In the genomic region with DNA sequence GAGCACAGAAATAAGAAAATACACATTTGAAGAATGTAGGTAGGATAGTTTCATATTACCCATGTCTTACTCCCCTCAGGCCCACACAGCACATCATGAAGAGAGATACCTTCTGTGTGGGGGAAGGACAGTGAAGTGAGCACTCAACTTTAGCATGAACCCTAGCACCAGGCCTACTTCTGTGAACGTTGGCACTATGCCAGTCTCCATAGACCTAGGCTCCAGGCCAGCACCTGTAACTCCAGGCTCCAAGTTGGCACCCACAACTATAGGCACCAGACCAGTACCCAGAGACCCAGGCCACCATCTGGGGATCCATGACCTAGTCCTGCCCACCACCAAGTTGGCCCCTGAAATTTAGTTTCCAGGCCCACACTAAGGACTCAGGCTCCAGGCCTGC, we compare ENCODE assay signal across 37 cellular contexts.
"Had no signal": no experiment of that assay in that cellular context is flagged by ENCODE, and none has a peak within 500 bp of the region (broad histone marks: within the 10 kb centered on the region; RNA-seq: fewer than 3 reads in every experiment).

No MANE protein-coding gene starts in this region.

- H3K36me3 Mint-ChIP-seq: activated CD8-positive, alpha-beta memory T cell treated with anti-CD3 and anti-CD28 coated beads, Interleukin-2, amount 10 ng/mL, durations not matched to agents 7 days and 5 days; activated naive CD8-positive, alpha-beta T cell treated with anti-CD3 and anti-CD28 coated beads for 36 hours had no signal

- H3K4me2 ChIP-seq: KMS-11, PC-9 had no signal

- H3K27ac ChIP-seq: brain microvascular endothelial cell, KMS-11, PC-9, RWPE1, VCaP had no signal

- DNase-seq: activated B cell treated with CpG ODN at 0.5 μM for 24 hours; activated CD4-positive, alpha-beta memory T cell treated with anti-CD3 and anti-CD28 coated beads, Interleukin-2, amount 10 ng/mL, durations not matched to agents 7 days and 5 days; activated CD4-positive, alpha-beta T cell treated with anti-CD3 and anti-CD28 coated beads for 4 hours; activated CD4-positive, CD25-positive, alpha-beta regulatory T cell treated with anti-CD3 and anti-CD28 coated beads, Interleukin-2, amount 50 U/mL, for 72 hours; activated CD8-positive, alpha-beta memory T cell treated with anti-CD3 and anti-CD28 coated beads for 24 hours; activated CD8-positive, alpha-beta memory T cell treated with anti-CD3 and anti-CD28 coated beads, Interleukin-2, amount 10 ng/mL, durations not matched to agents 7 days and 5 days; activated CD8-positive, alpha-beta memory T cell treated with anti-CD3 and anti-CD28 coated beads, Interleukin-2, amount 50 U/mL, for 48 hours; activated effector memory CD4-positive, alpha-beta T cell treated with anti-CD3 and anti-CD28 coated beads, Interleukin-2, amount 50 U/mL, for 16 hours; activated naive CD4-positive, alpha-beta T cell; activated naive CD4-positive, alpha-beta T cell treated with anti-CD3 and anti-CD28 coated beads, Interleukin-2, amount 50 U/mL, for 16 hours; activated naive CD8-positive, alpha-beta T cell treated with anti-CD3 and anti-CD28 coated beads for 36 hours; activated T-cell treated with anti-CD3 and anti-CD28 coated beads, Interleukin-2, amount 50 U/mL, for 48 hours; amniotic stem cell; aorta; brain microvascular endothelial cell; central memory CD4-positive, alpha-beta T cell; NCI-H1092 treated with DMSO at 0.1 percent for 48 hours; NCI-H1436; NCI-H1694; NCI-H1930; NCI-H2107; NCI-H2171 treated with DMSO at 0.1 percent for 48 hours; NCI-H2227 treated with DMSO at 0.1 percent for 48 hours; NCI-H446; NCI-H524; PC-9; SIG-M5; SW 1271; T-helper 1 cell; T-helper 2 cell; T-helper 9 cell had no signal

- H3K4me3 Mint-ChIP-seq: activated B cell treated with CpG ODN at 0.5 μM for 24 hours; activated CD4-positive, alpha-beta memory T cell treated with anti-CD3 and anti-CD28 coated beads, Interleukin-2, amount 10 ng/mL, durations not matched to agents 7 days and 5 days; activated CD8-positive, alpha-beta memory T cell treated with anti-CD3 and anti-CD28 coated beads, Interleukin-2, amount 10 ng/mL, durations not matched to agents 7 days and 5 days; activated naive CD8-positive, alpha-beta T cell treated with anti-CD3 and anti-CD28 coated beads for 36 hours had no signal

- ATAC-seq: activated CD8-positive, alpha-beta memory T cell treated with anti-CD3 and anti-CD28 coated beads, Interleukin-2, amount 10 ng/mL, durations not matched to agents 7 days and 5 days; Right ventricle myocardium inferior had no signal

- FAIRE-seq: colon, RCC 7860 had no signal

- H3K27ac Mint-ChIP-seq: activated B cell treated with CpG ODN at 0.5 μM for 24 hours; activated CD4-positive, alpha-beta memory T cell treated with anti-CD3 and anti-CD28 coated beads, Interleukin-2, amount 10 ng/mL, durations not matched to agents 7 days and 5 days; activated CD8-positive, alpha-beta memory T cell treated with anti-CD3 and anti-CD28 coated beads, Interleukin-2, amount 10 ng/mL, durations not matched to agents 7 days and 5 days; activated naive CD8-positive, alpha-beta T cell treated with anti-CD3 and anti-CD28 coated beads for 36 hours had no signal

- H3K27me3 ChIP-seq: brain microvascular endothelial cell had no signal

- H3K27me3 Mint-ChIP-seq: activated B cell treated with CpG ODN at 0.5 μM for 24 hours; activated CD4-positive, alpha-beta memory T cell treated with anti-CD3 and anti-CD28 coated beads, Interleukin-2, amount 10 ng/mL, durations not matched to agents 7 days and 5 days; activated CD8-positive, alpha-beta memory T cell treated with anti-CD3 and anti-CD28 coated beads, Interleukin-2, amount 10 ng/mL, durations not matched to agents 7 days and 5 days; activated naive CD8-positive, alpha-beta T cell treated with anti-CD3 and anti-CD28 coated beads for 36 hours had no signal

- H3K9ac ChIP-seq: KMS-11 had no signal

- H3K36me3 ChIP-seq: brain microvascular endothelial cell had no signal

- H2AFZ ChIP-seq: PC-9 had no signal

- H3K4me1 Mint-ChIP-seq: activated B cell treated with CpG ODN at 0.5 μM for 24 hours; activated CD4-positive, alpha-beta memory T cell treated with anti-CD3 and anti-CD28 coated beads, Interleukin-2, amount 10 ng/mL, durations not matched to agents 7 days and 5 days; activated CD8-positive, alpha-beta memory T cell treated with anti-CD3 and anti-CD28 coated beads, Interleukin-2, amount 10 ng/mL, durations not matched to agents 7 days and 5 days; activated naive CD8-positive, alpha-beta T cell treated with anti-CD3 and anti-CD28 coated beads for 36 hours had no signal

- H3K4me3 ChIP-seq: PC-9 had no signal
